In the genomic region with DNA sequence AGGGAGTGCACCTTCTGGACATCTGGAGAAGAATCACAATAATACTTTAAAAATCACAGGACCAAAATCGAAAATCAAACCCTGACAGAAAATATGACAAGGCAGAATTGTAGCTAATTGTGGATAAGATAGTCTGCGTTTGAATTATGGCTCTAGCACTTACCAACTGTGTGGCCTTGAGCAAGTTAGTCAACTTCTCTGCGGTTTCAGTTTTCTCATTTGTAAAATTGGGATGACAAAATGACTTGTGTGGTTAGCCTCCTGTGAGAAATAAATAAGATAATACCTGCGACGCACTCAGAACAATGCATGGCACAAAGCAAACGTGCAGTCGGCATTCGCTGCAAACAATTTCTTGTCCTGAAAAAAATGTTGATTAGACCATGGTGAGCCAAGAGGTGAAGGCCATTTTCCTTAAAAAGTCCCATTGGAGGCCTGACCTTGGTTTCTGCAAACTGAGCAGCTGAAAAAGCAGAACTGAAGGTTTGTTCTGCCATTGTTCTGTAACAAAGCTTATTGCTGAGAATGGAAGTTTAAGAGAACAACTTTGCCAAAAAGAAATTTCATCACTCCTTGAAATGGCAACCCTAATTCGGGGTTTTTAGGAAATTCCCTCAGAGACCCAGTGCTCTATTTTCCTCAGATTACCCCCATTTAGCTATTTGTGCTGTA, we compare ENCODE assay signal across 18 cellular contexts.
DNase-seq lines count a peak whose midpoint lies in the region; ATAC-seq and TF ChIP-seq lines count a peak whose summit lies in the region.
"Had no signal": no experiment of that assay in that cellular context is flagged by ENCODE, and none has a peak within 500 bp of the region (broad histone marks: within the 10 kb centered on the region; RNA-seq: fewer than 3 reads in every experiment).

No MANE protein-coding gene starts in this region.

- ATAC-seq in activated T-cell treated with anti-CD3 and anti-CD28 coated beads, Interleukin-2, amount 50 U/mL, for 72 hours (replicated peaks in 1 of 2), result peak; percentile 18 to 83
- ATAC-seq in GM19467 (IDR thresholded peaks at IDR 0.05; ENCODE audit: unreplicated experiment) (no peak), HG02571 (IDR thresholded peaks at IDR 0.05; ENCODE audit: unreplicated experiment) (no peak)
- ATAC-seq: A549, GM23338 had no signal

- intact Hi-C loops in dendritic cell treated with granulocyte-macrophage colony-stimulating factor and Interleukin-4, amounts not matched to agents 40 ng/mL and 50 ng/mL, for 4 days (cut with micrococcal nuclease), result no loop called here
- intact Hi-C loops in vagina (cut with DNase I), result no loop called here

- no peaks in the 10 kb centered on the region for H3K9me3 ChIP-seq in vagina
- H3K9me3 ChIP-seq: A549 had no signal

- H3K4me1 ChIP-seq in vagina, result peaks cover 22% of the 10 kb centered on the region
- H3K4me1 ChIP-seq: A549 had no signal

- H3K9me3 Mint-ChIP-seq in activated T-cell treated with anti-CD3 and anti-CD28 coated beads, Interleukin-2, amount 50 U/mL, for 72 hours, result no peaks in the 10 kb centered on the region
- H3K9me3 Mint-ChIP-seq in dendritic cell treated with granulocyte-macrophage colony-stimulating factor and Interleukin-4, amounts not matched to agents 40 ng/mL and 50 ng/mL, for 4 days, result no peaks in the 10 kb centered on the region
- H3K9me3 Mint-ChIP-seq: GM23338 had no signal

- no peak for TF ChIP-seq POLR2A in vagina (IDR thresholded peaks at IDR 0.05)

- no peaks in the 10 kb centered on the region for H3K27me3 ChIP-seq in vagina
- H3K27me3 ChIP-seq: BLaER1 treated with 17β-estradiol and CSF1 and Interleukin-3, amounts not matched to agents 10 nM and 100 nM had no signal

- H3K27me3 Mint-ChIP-seq in activated T-cell treated with anti-CD3 and anti-CD28 coated beads, Interleukin-2, amount 50 U/mL, for 72 hours (ENCODE audit: low read depth), result peaks cover 42% of the 10 kb centered on the region
- H3K27me3 Mint-ChIP-seq in dendritic cell treated with granulocyte-macrophage colony-stimulating factor and Interleukin-4, amounts not matched to agents 40 ng/mL and 50 ng/mL, for 4 days, result peaks cover 24% of the 10 kb centered on the region

- no peak overlapping the region for H3K27ac Mint-ChIP-seq in activated T-cell treated with anti-CD3 and anti-CD28 coated beads, Interleukin-2, amount 50 U/mL, for 72 hours
- H3K27ac Mint-ChIP-seq in dendritic cell treated with granulocyte-macrophage colony-stimulating factor and Interleukin-4, amounts not matched to agents 40 ng/mL and 50 ng/mL, for 4 days, result peak overlapping the region; percentile 1
- H3K27ac Mint-ChIP-seq: GM23338, IgD-negative memory B cell had no signal

- H3K4me3 ChIP-seq in vagina, result no peak overlapping the region
- H3K4me3 ChIP-seq: A549; BLaER1 treated with 17β-estradiol and CSF1 and Interleukin-3, amounts not matched to agents 10 nM and 100 nM; GM23338 had no signal

- no peak for DNase-seq in activated T-cell treated with anti-CD3 and anti-CD28 coated beads, Interleukin-2, amount 50 U/mL, for 72 hours
- no peak for DNase-seq in activated T-cell treated with anti-CD3 and anti-CD28 coated beads, Interleukin-2, amount 50 U/mL, for 1 hour
- DNase-seq in NOMO-1 treated with DMSO at 0.1 percent for 48 hours (lab: John Stamatoyannopoulos, UW; ENCODE audit: unreplicated experiment) (peak; percentile 83), vagina (ENCODE audit: extremely low spot score in 2 of 2) (no peak), HK-2 (ENCODE audit: unreplicated experiment) (no peak)
- DNase-seq: DMS 273 treated with DMSO at 0.1 percent for 48 hours, GDM1, NCI-H1436, NCI-H2029 treated with DMSO at 0.1 percent for 48 hours, NCI-H774, SHP77 had no signal

- no peak overlapping the region for H3K4me3 Mint-ChIP-seq in activated T-cell treated with anti-CD3 and anti-CD28 coated beads, Interleukin-2, amount 50 U/mL, for 72 hours
- H3K4me3 Mint-ChIP-seq in dendritic cell treated with granulocyte-macrophage colony-stimulating factor and Interleukin-4, amounts not matched to agents 40 ng/mL and 50 ng/mL, for 4 days, result no peak overlapping the region
- H3K4me3 Mint-ChIP-seq: GM23338, IgD-negative memory B cell had no signal

- H3K36me3 ChIP-seq in vagina, result no peaks in the 10 kb centered on the region
- H3K36me3 ChIP-seq: BLaER1 treated with 17β-estradiol and CSF1 and Interleukin-3, amounts not matched to agents 10 nM and 100 nM had no signal

- TF ChIP-seq CTCF in vagina (IDR thresholded peaks at IDR 0.05), result no peak

- peak overlapping the region; percentile 75 for H3K27ac ChIP-seq in vagina
- H3K27ac ChIP-seq: A549 had no signal

- no peaks in the 10 kb centered on the region for H3K36me3 Mint-ChIP-seq in activated T-cell treated with anti-CD3 and anti-CD28 coated beads, Interleukin-2, amount 50 U/mL, for 72 hours (ENCODE audit: insufficient read depth in 2 of 2)
- H3K36me3 Mint-ChIP-seq in dendritic cell treated with granulocyte-macrophage colony-stimulating factor and Interleukin-4, amounts not matched to agents 40 ng/mL and 50 ng/mL, for 4 days (ENCODE audit: low read depth), result no peaks in the 10 kb centered on the region
- H3K36me3 Mint-ChIP-seq: IgD-negative memory B cell had no signal

- H3K4me1 Mint-ChIP-seq in activated T-cell treated with anti-CD3 and anti-CD28 coated beads, Interleukin-2, amount 50 U/mL, for 72 hours (ENCODE audit: low read depth), result no peaks in the 10 kb centered on the region
- peaks cover 18% of the 10 kb centered on the region for H3K4me1 Mint-ChIP-seq in dendritic cell treated with granulocyte-macrophage colony-stimulating factor and Interleukin-4, amounts not matched to agents 40 ng/mL and 50 ng/mL, for 4 days (ENCODE audit: low read depth)
- H3K4me1 Mint-ChIP-seq: GM23338, IgD-negative memory B cell had no signal

Comparison
In these comparisons a context has a peak if more than half of its experiments do, and no peak if none do; other contexts are left out.
1. ATAC-seq: peak in activated T-cell treated with anti-CD3 and anti-CD28 coated beads, Interleukin-2, amount 50 U/mL, for 72 hours (2 of 2); none in GM19467 (single experiment) and HG02571 (single experiment).